In the genomic region with DNA sequence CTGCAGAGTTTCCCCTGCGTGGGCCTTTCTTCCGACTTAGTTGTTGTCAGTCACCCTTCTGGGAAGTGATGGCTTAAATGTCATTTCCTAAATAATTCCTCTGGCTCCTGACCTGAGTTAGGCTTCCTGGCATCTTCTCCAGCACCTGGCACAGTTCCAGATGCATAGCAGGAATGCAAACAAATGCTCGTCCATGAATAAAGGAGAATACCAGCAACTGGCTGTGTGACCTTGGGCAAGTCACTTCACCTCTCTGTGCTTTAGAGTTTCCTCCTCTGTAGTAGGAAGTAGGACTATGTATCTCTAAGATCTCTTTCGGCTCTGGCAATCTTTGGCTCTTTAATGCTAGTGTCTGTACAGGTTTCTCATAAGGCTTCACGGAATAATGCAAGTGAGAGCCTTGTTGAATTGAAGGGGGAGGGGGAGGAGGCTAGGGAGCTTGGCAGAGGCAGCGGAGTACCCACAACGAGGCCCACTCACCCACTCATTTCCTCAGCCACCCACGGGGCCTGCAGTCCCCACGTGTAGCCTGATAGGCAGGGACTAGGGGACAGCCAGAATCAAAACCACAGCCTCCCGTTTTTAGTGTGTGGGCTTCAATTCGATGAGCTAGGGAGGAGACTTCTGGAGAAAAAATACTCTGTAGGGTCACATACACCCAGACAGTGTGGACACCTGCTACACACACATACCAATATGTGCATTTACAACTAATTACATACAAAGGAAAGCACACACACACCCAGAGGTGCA, we compare ENCODE assay signal across 11 cellular contexts. TPM values are rescaled to one million over a fixed set of nuclear protein-coding genes. Genes with fewer than 3 reads are reported as not detected.
DNase-seq lines count a peak whose midpoint lies in the region; ATAC-seq, FAIRE-seq and TF ChIP-seq lines count a peak whose summit lies in the region.
"Had no signal": no experiment of that assay in that cellular context is flagged by ENCODE, and none has a peak within 500 bp of the region (broad histone marks: within the 10 kb centered on the region; RNA-seq: fewer than 3 reads in every experiment).

No MANE protein-coding gene starts in this region.

- H3K27me3 Mint-ChIP-seq in neural progenitor cell (ENCODE audit: insufficient read depth, low read depth), result peaks cover 13% of the 10 kb centered on the region

- peak overlapping the region in 1 of 2 donors; percentile 57 for H3K27ac Mint-ChIP-seq in activated naive CD4-positive, alpha-beta T cell treated with anti-CD3 and anti-CD28 coated beads, Interleukin-2, amount 50 U/mL, for 72 hours
- H3K27ac Mint-ChIP-seq in neural progenitor cell, result no peak overlapping the region

- no peaks in the 10 kb centered on the region for H3K27me3 ChIP-seq in transverse colon
- H3K27me3 ChIP-seq in neural progenitor cell, result no peaks in the 10 kb centered on the region

- H2AFZ ChIP-seq in neural progenitor cell (replicated peaks), result no peak overlapping the region

- H3K27ac ChIP-seq in transverse colon, result peak overlapping the region in 3 of 4 donors; percentile 15 to 75 (median 59)
- H3K27ac ChIP-seq in neural progenitor cell, result no peak overlapping the region

- TF ChIP-seq CTCF in transverse colon (IDR thresholded peaks at IDR 0.05) (no peak), D721Med (IDR thresholded peaks at IDR 0.05; ENCODE audit: insufficient read depth, missing control alignments) (no peak), neural progenitor cell (IDR thresholded peaks at IDR 0.05) (no peak)

- no peaks in the 10 kb centered on the region for H3K36me3 Mint-ChIP-seq in activated naive CD4-positive, alpha-beta T cell treated with anti-CD3 and anti-CD28 coated beads, Interleukin-2, amount 50 U/mL, for 72 hours
- H3K36me3 Mint-ChIP-seq in neural progenitor cell, result no peaks in the 10 kb centered on the region

- peaks cover 0 to 8% (median 2%) of the 10 kb centered on the region in 4 donors for H3K4me1 ChIP-seq in transverse colon
- no peaks in the 10 kb centered on the region for H3K4me1 ChIP-seq in neural progenitor cell

- no peak overlapping the region for H3K4me3 Mint-ChIP-seq in neural progenitor cell

- H3K4me2 ChIP-seq in neural progenitor cell, result no peak overlapping the region
- H3K4me2 ChIP-seq: SK-N-SH had no signal

- peak; percentile 49 for DNase-seq in stimulated activated naive CD4-positive, alpha-beta T cell treated with Interleukin-2 at 50 U/mL for 16 hours (lab: John Stamatoyannopoulos, UW)
- no peak for DNase-seq in stimulated activated naive CD4-positive, alpha-beta T cell (lab: John Stamatoyannopoulos, UW)
- no peak for DNase-seq in activated naive CD4-positive, alpha-beta T cell treated with anti-CD3 and anti-CD28 coated beads, Interleukin-2, amount 50 U/mL, for 72 hours (ENCODE audit: low spot score in 2 of 2)
- DNase-seq in transverse colon (no peak), D721Med (ENCODE audit: insufficient read length, low spot score) (no peak), NCI-H2227 (lab: John Stamatoyannopoulos, UW; ENCODE audit: unreplicated experiment) (no peak), neural progenitor cell (ENCODE audit: low spot score) (no peak)
- DNase-seq: SK-N-SH had no signal

- H3K9me3 ChIP-seq in transverse colon, result no peaks in the 10 kb centered on the region
- no peaks in the 10 kb centered on the region for H3K9me3 ChIP-seq in neural progenitor cell (ENCODE audit: low read depth)
- H3K9me3 ChIP-seq: SK-N-SH had no signal

- 57 to 59% methylated on average over 2 to 11 of the region's 11 CpGs for WGBS in transverse colon (ENCODE audit: low coverage in 1 of 2), 2 donors

- TF ChIP-seq EP300 in transverse colon (IDR thresholded peaks at IDR 0.05; ENCODE audit: low read depth), result no peak

- no peak for TF ChIP-seq POLR2A in transverse colon (IDR thresholded peaks at IDR 0.05)

- no peak for FAIRE-seq in D721Med (lab: Jason Lieb, UNC)
- FAIRE-seq: colon had no signal

- no peaks in the 10 kb centered on the region for H4K20me1 ChIP-seq in neural progenitor cell (ENCODE audit: low read depth)

- ATAC-seq in HG03565 (IDR thresholded peaks at IDR 0.05; ENCODE audit: unreplicated experiment), result peak; percentile 3
- peak; percentile 10 to 21 for ATAC-seq in activated naive CD4-positive, alpha-beta T cell treated with anti-CD3 and anti-CD28 coated beads, Interleukin-2, amount 50 U/mL, for 72 hours

- H3K9me3 Mint-ChIP-seq in activated naive CD4-positive, alpha-beta T cell treated with anti-CD3 and anti-CD28 coated beads, Interleukin-2, amount 50 U/mL, for 72 hours, result no peaks in the 10 kb centered on the region
- no peaks in the 10 kb centered on the region for H3K9me3 Mint-ChIP-seq in neural progenitor cell

- no peak overlapping the region for H3K4me3 ChIP-seq in transverse colon
- no peak overlapping the region for H3K4me3 ChIP-seq in neural progenitor cell
- H3K4me3 ChIP-seq: lung had no signal

- no peaks in the 10 kb centered on the region for H3K79me2 ChIP-seq in neural progenitor cell (ENCODE audit: low read depth)

- H3K9ac ChIP-seq in neural progenitor cell, result no peak overlapping the region
- H3K9ac ChIP-seq: SK-N-SH had no signal

- no peaks in the 10 kb centered on the region for H3F3A ChIP-seq in neural progenitor cell (ENCODE audit: low read depth)

- in situ Hi-C loops in transverse colon (cut with MboI; ENCODE audit: low pct_ligation_motif_present in 1 of 4, low pct_unique_long_range_greater_than_20kb in 1 of 4, low sequenced_read_pairs in 3 of 4), result no loop called here

- no peaks in the 10 kb centered on the region for H3K36me3 ChIP-seq in transverse colon
- H3K36me3 ChIP-seq in neural progenitor cell, result no peaks in the 10 kb centered on the region

- intact Hi-C loops in transverse colon (cut with DNase I; ENCODE audit: low total_unique reads), result no loop called here

- peaks cover 11% of the 10 kb centered on the region for H3K4me1 Mint-ChIP-seq in neural progenitor cell

RNA-seq across cellular contexts. Expression of gene TENT5C, which starts 48.1 kb away (rescaled TPM):
- total RNA-seq in activated naive CD4-positive, alpha-beta T cell treated with anti-CD3 and anti-CD28 coated beads, Interleukin-2, amount 50 U/mL, for 72 hours, result 10 to 100 TPM in 1 of 2 donors, 1 to 10 TPM in 1; 6.6 to 14.2 TPM
- total RNA-seq in transverse colon (10 to 100 TPM in 3 of 4 donors, 1 to 10 TPM in 1; 3.4 to 30.8 (median 18.1) TPM), neural progenitor cell (ENCODE audit: low replicate concordance) (0.09 and 0.39 TPM in 2 replicates)
